Comparison of ENCODE assay signal across 2 cellular contexts in genomic region chr17:74904687-74905409, GRCh38.
TF ChIP-seq lines count a peak whose summit lies in the region.

No MANE protein-coding gene starts in this region.

TF ChIP-seq in HCT116, 20 proteins besides CTCF, POLR2A, EP300 and RAD21:
- TF ChIP-seq ELF1 (IDR thresholded peaks at IDR 0.05; ENCODE audit: borderline replicate concordance, low read depth) (no peak), ZNF274 (IDR thresholded peaks at IDR 0.05; ENCODE audit: low read depth, low read length) (no peak), ZFX (IDR thresholded peaks at IDR 0.05) (no peak), POLR2AphosphoS5 (IDR thresholded peaks at IDR 0.05; ENCODE audit: low read depth, low read length) (no peak), CEBPB (IDR thresholded peaks at IDR 0.05; ENCODE audit: low read depth) (no peak), SRF (IDR thresholded peaks at IDR 0.05; ENCODE audit: low read depth) (no peak), TCF7L2 (IDR thresholded peaks at IDR 0.05; ENCODE audit: borderline replicate concordance, extremely low read depth, insufficient read depth, insufficient read length) (no peak)
- TF ChIP-seq, protein P1, sequence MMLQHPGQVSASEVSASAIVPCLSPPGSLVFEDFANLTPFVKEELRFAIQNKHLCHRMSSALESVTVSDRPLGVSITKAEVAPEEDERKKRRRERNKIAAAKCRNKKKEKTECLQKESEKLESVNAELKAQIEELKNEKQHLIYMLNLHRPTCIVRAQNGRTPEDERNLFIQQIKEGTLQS (IDR thresholded peaks at IDR 0.05), result no peak

TF ChIP-seq in H1, 55 proteins besides CTCF, POLR2A, EP300 and RAD21:
- TF ChIP-seq KDM1A (IDR thresholded peaks at IDR 0.05; ENCODE audit: borderline replicate concordance, low read length) (peak; percentile 64; the same call in 1 of the 2 replicates), RBBP5 (IDR thresholded peaks at IDR 0.05; ENCODE audit: borderline replicate concordance, low read depth, low read length) (no peak)
